8 cellular contexts compared by ENCODE assay signal in genomic region chr9:13279284-13280162, GRCh38. TPM values are rescaled to one million over a fixed set of nuclear protein-coding genes. Genes with fewer than 3 reads are reported as not detected.
DNase-seq lines count a peak whose midpoint lies in the region; ATAC-seq and TF ChIP-seq lines count a peak whose summit lies in the region.

TSS of gene MPDZ (minus strand) at chr9:13279692. CDS start at chr9:13250315, 29,377 bp downstream.

- peaks cover 2% of the 10 kb centered on the region for H3K4me1 ChIP-seq in right cardiac atrium (ENCODE audit: control insufficient read depth, insufficient read depth, low read length)
- no peaks in the 10 kb centered on the region for H3K4me1 ChIP-seq in prostate gland (replicated peaks)

- H3K4me3 ChIP-seq in astrocyte of the cerebellum (ENCODE audit: low read depth, low read length): peak within 1 kb of the TSS; percentile 70
- H3K4me3 ChIP-seq in right cardiac atrium (ENCODE audit: low read length): peak within 1 kb of the TSS; percentile 84
- peak within 1 kb of the TSS; percentile 50 to 54 for H3K4me3 ChIP-seq in prostate gland

- intact Hi-C loops in right cardiac atrium (cut with DNase I) (no loop called here), prostate gland (cut with DNase I) (loop anchor here (5.0 to 10.0 kb wide), 4 partner anchors 125 to 1043 kb away; no protein-coding TSS in a partner anchor)

- H3K36me3 ChIP-seq in prostate gland: no peaks in the 10 kb centered on the region

- peak; percentile 44 for TF ChIP-seq POLR2A in prostate gland (IDR thresholded peaks at IDR 0.05)

- TF ChIP-seq CTCF in astrocyte of the cerebellum (IDR thresholded peaks at IDR 0.05; ENCODE audit: low read depth, low read length, missing control alignments): no peak
- TF ChIP-seq CTCF in prostate gland (IDR thresholded peaks at IDR 0.05): peak in 2 of 4 experiments; percentile 13 to 27

- H3K27ac ChIP-seq in right cardiac atrium (ENCODE audit: low read length) (peak within 1 kb of the TSS; percentile 98), prostate gland (peak within 1 kb of the TSS; percentile 90 to 96)

- no peaks in the 10 kb centered on the region for H3K9me3 ChIP-seq in right cardiac atrium (ENCODE audit: control insufficient read depth, low read length)
- no peaks in the 10 kb centered on the region for H3K9me3 ChIP-seq in prostate gland

- H3K27me3 ChIP-seq in right cardiac atrium (ENCODE audit: control insufficient read depth, insufficient read depth) (no peaks in the 10 kb centered on the region), prostate gland (replicated peaks; ENCODE audit: insufficient read depth) (no peaks in the 10 kb centered on the region)

- peak; percentile 62 for DNase-seq in Caki2 (ENCODE audit: low read depth)
- peak; percentile 83 for DNase-seq in NCI-H146 (lab: John Stamatoyannopoulos, UW)
- peak; percentile 13 for DNase-seq in astrocyte of the cerebellum (ENCODE audit: low read depth)
- DNase-seq in right cardiac atrium: peak; percentile 77 to 92 (median 91)
- peak; percentile 47 for DNase-seq in prostate gland (ENCODE audit: low spot score)
- DNase-seq in OCI-M2 (lab: John Stamatoyannopoulos, UW; ENCODE audit: unreplicated experiment): no peak

- WGBS in right cardiac atrium: 4% methylated on average over 82 of the region's 82 CpGs
- WGBS in prostate gland: 7% methylated on average over 46 of the region's 82 CpGs

- in situ Hi-C loops in Caki2 (cut with HindIII; ENCODE audit: low pct_unique_long_range_greater_than_20kb, low sequenced_read_pairs) (no loop called here), astrocyte of the cerebellum (cut with HindIII; ENCODE audit: low sequenced_read_pairs) (no loop called here)

- ATAC-seq in right cardiac atrium (peak; percentile 90 to 94), HG03045 (IDR thresholded peaks at IDR 0.05; ENCODE audit: unreplicated experiment) (no peak), GM21825 (IDR thresholded peaks at IDR 0.05; ENCODE audit: unreplicated experiment) (no peak)

RNA-seq across cellular contexts. Expression of gene MPDZ, which starts in this region (rescaled TPM):
- total RNA-seq in Caki2 (2014; rRNA removed; shearing (Covaris generic); ENCODE audit: low replicate concordance): 2.6 and 15.5 TPM in 2 replicates
- 10 to 100 TPM; 65.7 to 84.3 (median 67.5) TPM for total RNA-seq in right cardiac atrium
- polyA plus RNA-seq in right cardiac atrium: 29.1 TPM
- total RNA-seq in prostate gland: 10 to 100 TPM; 26.9 to 61.5 TPM

Comparison
In these comparisons a context has a peak if more than half of its experiments do, and no peak if none do; other contexts are left out.
1. ATAC-seq: peak in right cardiac atrium (2 of 2); none in HG03045 (single experiment) and GM21825 (single experiment).
2. Peak in every context shown above with its lines, with median percentiles within 50 percentile points of each other: H3K4me3 ChIP-seq.